In genomic region chr4:10620935-10621488, GRCh38 we compare ENCODE assay signal across 26 cellular contexts.
DNase-seq lines count a peak whose midpoint lies in the region; ATAC-seq lines count a peak whose summit lies in the region.
"Had no signal": no experiment of that assay in that cellular context is flagged by ENCODE, and none has a peak within 500 bp of the region (broad histone marks: within the 10 kb centered on the region; RNA-seq: fewer than 3 reads in every experiment).

No MANE protein-coding gene starts in this region.

- H2BK15ac ChIP-seq in mesendoderm (replicated peaks; ENCODE audit: low read depth): no peak overlapping the region

- no peak overlapping the region for H4K5ac ChIP-seq in mesendoderm (ENCODE audit: low read length)

- no peak overlapping the region for H2AK5ac ChIP-seq in mesendoderm (ENCODE audit: low read length)

- WGBS in mesendoderm (ENCODE audit: extremely low coverage, insufficient coverage, low lambda C conversion rate): no CpG with 5 or more reads among the region's 13 CpGs

- H3K79me2 ChIP-seq in mesendoderm (ENCODE audit: control insufficient read depth, insufficient read depth, low read length): no peaks in the 10 kb centered on the region

- H3K23ac ChIP-seq in mesendoderm (ENCODE audit: low read length): no peak overlapping the region

- H3K4me3 ChIP-seq in mesendoderm (ENCODE audit: low read length): no peak overlapping the region
- H3K4me3 ChIP-seq: left lung, Peyer's patch, prostate gland, SJSA1 had no signal

- H3K4ac ChIP-seq in mesendoderm (ENCODE audit: low read depth, low read length): no peak overlapping the region

- intact Hi-C loops in posterior cingulate gyrus (cut with DNase I): no loop called here

- H3K4me2 ChIP-seq in mesendoderm (ENCODE audit: low read length): no peak overlapping the region

- H3K27me3 ChIP-seq in mesendoderm (ENCODE audit: insufficient read depth, low read length, poor library complexity): no peaks in the 10 kb centered on the region
- H3K27me3 ChIP-seq: brain microvascular endothelial cell, left lung, neutrophil, Peyer's patch, SJSA1 had no signal

- no peak for ATAC-seq in HG03520 (IDR thresholded peaks at IDR 0.05; ENCODE audit: unreplicated experiment)
- ATAC-seq: activated CD8-positive, alpha-beta memory T cell treated with anti-CD3 and anti-CD28 coated beads, Interleukin-2, amount 10 ng/mL, durations not matched to agents 7 days and 5 days; activated T-cell treated with anti-CD3 and anti-CD28 coated beads, Interleukin-2, amount 50 U/mL, for 72 hours; left lung; stimulated activated memory B cell treated with anti-CD40 and anti-IgM and Interleukin-4, amounts not matched to agents 10 μg/mL and 1 μg/mL and 100 μg/mL, for 72 hours had no signal

- no peak overlapping the region for H4K8ac ChIP-seq in mesendoderm (ENCODE audit: low read depth, low read length)

- peak overlapping the region; percentile 81 for H3K18ac ChIP-seq in mesendoderm (ENCODE audit: low read length)

- no peaks in the 10 kb centered on the region for H3K79me1 ChIP-seq in mesendoderm (ENCODE audit: low read length)

- H2BK5ac ChIP-seq in mesendoderm (ENCODE audit: low read length): no peak overlapping the region

- H3K27ac ChIP-seq in mesendoderm (ENCODE audit: low read depth, low read length): no peak overlapping the region
- H3K27ac ChIP-seq: 22Rv1, brain microvascular endothelial cell, C4-2B, left lung, neutrophil, Peyer's patch, prostate gland, SJSA1 had no signal

- H3K56ac ChIP-seq in mesendoderm (ENCODE audit: low read length): no peak overlapping the region

- DNase-seq in DMS 273 (lab: John Stamatoyannopoulos, UW; ENCODE audit: unreplicated experiment) (peak; percentile 16), DMS 273 treated with DMSO at 0.1 percent for 48 hours (lab: John Stamatoyannopoulos, UW) (no peak), NCI-H1092 (lab: John Stamatoyannopoulos, UW) (peak; percentile 14), NCI-H524 treated with DMSO at 0.1 percent for 48 hours (lab: John Stamatoyannopoulos, UW) (peak; percentile 28), mesendoderm (peak; percentile 42), posterior cingulate gyrus (no peak), kidney tubule cell (ENCODE audit: low spot score) (no peak)
- DNase-seq: activated CD4-positive, CD25-positive, alpha-beta regulatory T cell; activated CD8-positive, alpha-beta memory T cell treated with anti-CD3 and anti-CD28 coated beads, Interleukin-2, amount 10 ng/mL, durations not matched to agents 7 days and 5 days; activated naive CD4-positive, alpha-beta T cell treated with Interleukin-2 at 50 U/mL for 16 hours; activated T-cell treated with anti-CD3 and anti-CD28 coated beads, Interleukin-2, amount 50 U/mL, for 72 hours; brain microvascular endothelial cell; hypothalamus; left lung; mesenchymal stem cell; Peyer's patch; stimulated activated CD4-positive, alpha-beta T cell treated with anti-CD3 and anti-CD28 coated beads, Interleukin-4, amount 100 ng/mL, for 4 hours; substantia nigra; T-helper 1 cell had no signal

- peaks cover 3% of the 10 kb centered on the region for H3K4me1 ChIP-seq in mesendoderm (ENCODE audit: control insufficient read depth, low read depth, low read length)
- H3K4me1 ChIP-seq: left lung, Peyer's patch, prostate gland had no signal

- peak overlapping the region; percentile 49 for H2BK120ac ChIP-seq in mesendoderm (ENCODE audit: low read depth, low read length)

- H3K36me3 ChIP-seq in mesendoderm (ENCODE audit: control insufficient read depth, insufficient read depth, low read length): no peaks in the 10 kb centered on the region
- H3K36me3 ChIP-seq: brain microvascular endothelial cell, left lung, neutrophil, Peyer's patch, prostate gland, SJSA1 had no signal

- H3K9ac ChIP-seq in mesendoderm (ENCODE audit: low read length): no peak overlapping the region

Comparison
In these comparisons a context has a peak if more than half of its experiments do, and no peak if none do; other contexts are left out.
1. DNase-seq: peak in DMS 273 (single experiment), NCI-H1092 (single experiment), NCI-H524 treated with DMSO at 0.1 percent for 48 hours (single experiment) and mesendoderm (single experiment); none in DMS 273 treated with DMSO at 0.1 percent for 48 hours (single experiment), posterior cingulate gyrus (0 of 10) and kidney tubule cell (single experiment).